In the genomic region with DNA sequence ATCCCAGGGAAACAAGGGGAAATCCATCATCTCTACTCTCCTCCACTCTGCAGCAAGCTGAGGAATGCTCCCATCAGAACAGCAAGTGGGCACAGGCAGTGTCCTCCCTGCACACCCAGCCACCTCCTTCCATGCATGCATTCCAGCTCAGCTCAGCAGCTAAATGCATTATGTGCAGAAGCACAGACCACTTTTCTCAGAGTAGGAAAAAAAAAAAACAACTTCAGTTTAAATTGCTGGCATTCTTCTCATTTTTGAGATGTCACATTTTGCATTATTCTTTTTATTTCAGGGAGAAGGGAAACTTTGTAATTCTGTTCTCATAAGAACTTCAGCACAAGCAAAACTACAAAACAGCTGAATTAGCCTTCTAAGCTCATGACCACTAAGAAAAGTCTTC, we compare ENCODE assay signal across 15 cellular contexts.
DNase-seq lines count a peak whose midpoint lies in the region; ATAC-seq and TF ChIP-seq lines count a peak whose summit lies in the region.
"Had no signal": no experiment of that assay in that cellular context is flagged by ENCODE, and none has a peak within 500 bp of the region (broad histone marks: within the 10 kb centered on the region; RNA-seq: fewer than 3 reads in every experiment).

No MANE protein-coding gene starts in this region.

- DNase-seq in GM03348 (ENCODE audit: low spot score) (peak; percentile 47), astrocyte of the cerebellum (ENCODE audit: low read depth) (peak; percentile 4), glomerular visceral epithelial cell (ENCODE audit: extremely low spot score) (peak; percentile 8), renal cortical epithelial cell (ENCODE audit: low read depth) (peak; percentile 18), T-helper 2 cell (no peak), MG63 (no peak)
- no peak for DNase-seq in stimulated activated CD4-positive, alpha-beta T cell treated with anti-CD3 and anti-CD28 coated beads, Interleukin-12 subunit alpha, Interleukin-12 subunit beta, amount 100 ng/mL, for 4 hours
- DNase-seq: activated CD4-positive, alpha-beta T cell treated with anti-CD3 and anti-CD28 coated beads, Interleukin-2, amount 10 ng/mL, durations not matched to agents 7 days and 5 days; activated naive CD4-positive, alpha-beta T cell treated with anti-CD3 and anti-CD28 coated beads, Interleukin-2, amount 50 U/mL, for 16 hours; Caco-2; left cardiac atrium; NCI-H1105; NCI-H526 treated with DMSO at 0.1 percent for 48 hours had no signal

- 0 out of 2 replicates have a peak, but pooled peaks cover 3% of the 10 kb centered on the region for H3K36me3 ChIP-seq in MG63
- H3K36me3 ChIP-seq: breast epithelium had no signal

- H3K9me3 ChIP-seq in MG63: no peaks in the 10 kb centered on the region
- H3K9me3 ChIP-seq: breast epithelium, Caco-2 had no signal

- H3K27me3 ChIP-seq in MG63: no peaks in the 10 kb centered on the region
- H3K27me3 ChIP-seq: breast epithelium had no signal

- H3K4me3 ChIP-seq in astrocyte of the cerebellum (ENCODE audit: low read depth, low read length) (no peak overlapping the region), MG63 (no peak overlapping the region)
- H3K4me3 ChIP-seq: breast epithelium had no signal

- in situ Hi-C loops in astrocyte of the cerebellum (cut with HindIII; ENCODE audit: low sequenced_read_pairs): no loop called here

- ATAC-seq in GM21717 (IDR thresholded peaks at IDR 0.05; ENCODE audit: unreplicated experiment): no peak
- ATAC-seq: left cardiac atrium had no signal

- no peak for TF ChIP-seq CTCF in astrocyte of the cerebellum (IDR thresholded peaks at IDR 0.05; ENCODE audit: low read depth, low read length, missing control alignments)

Comparison
In these comparisons a context has a peak if more than half of its experiments do, and no peak if none do; other contexts are left out.
1. DNase-seq: peak in GM03348 (single experiment), astrocyte of the cerebellum (single experiment), glomerular visceral epithelial cell (single experiment) and renal cortical epithelial cell (single experiment); none in T-helper 2 cell (0 of 5), stimulated activated CD4-positive, alpha-beta T cell treated with anti-CD3 and anti-CD28 coated beads, Interleukin-12 subunit alpha, Interleukin-12 subunit beta, amount 100 ng/mL, for 4 hours (single experiment) and MG63 (single experiment).